In genomic region chr3:32078085-32078634, GRCh38 we compare ENCODE assay signal across 1 cellular context.
TF ChIP-seq lines count a peak whose summit lies in the region.

No MANE protein-coding gene starts in this region.

TF ChIP-seq in H1, 55 proteins besides CTCF, POLR2A, EP300 and RAD21:
- TF ChIP-seq CTBP2 (IDR thresholded peaks at IDR 0.05; ENCODE audit: borderline replicate concordance, insufficient read depth, insufficient read length, low read length) (no peak), CBX8 (IDR thresholded peaks at IDR 0.05; ENCODE audit: borderline replicate concordance, low read depth, low read length) (no peak), E2F6 (IDR thresholded peaks at IDR 0.05) (no peak), GABPA (IDR thresholded peaks at IDR 0.05; ENCODE audit: borderline replicate concordance, insufficient read depth, low read length) (no peak), KDM1A (IDR thresholded peaks at IDR 0.05; ENCODE audit: borderline replicate concordance, low read length) (no peak), KDM5A (IDR thresholded peaks at IDR 0.05; ENCODE audit: low read length) (no peak), SP2 (IDR thresholded peaks at IDR 0.05; ENCODE audit: low read length) (no peak), POLR2AphosphoS5 (IDR thresholded peaks at IDR 0.05; ENCODE audit: low read depth, low read length) (no peak), TCF12 (IDR thresholded peaks at IDR 0.05; ENCODE audit: low read depth, low read length) (no peak)
TF ChIP-seq in H1: peak in this region for 0.
